ENCODE assay signal across 8 cellular contexts in genomic region chr7:107580716-107581383, GRCh38. TPM values are rescaled to one million over a fixed set of nuclear protein-coding genes. Genes with fewer than 3 reads are reported as not detected.
DNase-seq lines count a peak whose midpoint lies in the region; ATAC-seq and TF ChIP-seq lines count a peak whose summit lies in the region.

No MANE protein-coding gene starts in this region.

- no peak for TF ChIP-seq CTCF in kidney epithelial cell (IDR thresholded peaks at IDR 0.05; ENCODE audit: insufficient read depth, low read length, poor library complexity, severe bottlenecking)

- no peaks in the 10 kb centered on the region for H3K27me3 ChIP-seq in kidney epithelial cell (ENCODE audit: control insufficient read depth, insufficient read depth, low read length)

- H3K4me1 Mint-ChIP-seq in activated CD4-positive, alpha-beta T cell treated with anti-CD3 and anti-CD28 coated beads for 36 hours, result peaks cover 18% of the 10 kb centered on the region
- H3K4me1 Mint-ChIP-seq in activated naive CD8-positive, alpha-beta T cell treated with anti-CD3 and anti-CD28 coated beads, Interleukin-2, amount 10 ng/mL, durations not matched to agents 7 days and 5 days, result peaks cover 18% of the 10 kb centered on the region

- POLR2A ChIA-PET in activated CD4-positive, alpha-beta T cell treated with anti-CD3 and anti-CD28 coated beads for 36 hours (lab: Charles Lee), result no interaction called here
- POLR2A ChIA-PET in activated naive CD8-positive, alpha-beta T cell treated with anti-CD3 and anti-CD28 coated beads, Interleukin-2, amount 10 ng/mL, durations not matched to agents 7 days and 5 days (lab: Charles Lee), result interaction anchor here (0.7 to 1.5 kb wide), 5 partner anchors 16 to 162 kb away, joined by 3 to 8 read pairs (median 4); partner anchors contain the start of gene SLC26A4

- no peak for DNase-seq in activated CD4-positive, alpha-beta T cell treated with anti-CD3 and anti-CD28 coated beads for 36 hours
- no peak for DNase-seq in activated CD4-positive, alpha-beta T cell treated with anti-CD3 and anti-CD28 coated beads for 4 hours
- DNase-seq in activated naive CD8-positive, alpha-beta T cell treated with anti-CD3 and anti-CD28 coated beads, Interleukin-2, amount 10 ng/mL, durations not matched to agents 7 days and 5 days, result no peak
- no peak for DNase-seq in kidney epithelial cell (ENCODE audit: low read depth)
- no peak for DNase-seq in stimulated activated CD4-positive, alpha-beta T cell treated with anti-CD3 and anti-CD28 coated beads, Interleukin-1b, Interleukin-23, amount 100 ng/mL, for 48 hours
- DNase-seq in globus pallidus (ENCODE audit: low spot score), result no peak

- peak overlapping the region; percentile 70 for H3K27ac Mint-ChIP-seq in activated CD4-positive, alpha-beta T cell treated with anti-CD3 and anti-CD28 coated beads for 36 hours
- peak overlapping the region; percentile 61 for H3K27ac Mint-ChIP-seq in activated naive CD8-positive, alpha-beta T cell treated with anti-CD3 and anti-CD28 coated beads, Interleukin-2, amount 10 ng/mL, durations not matched to agents 7 days and 5 days

- no peak for ATAC-seq in activated CD4-positive, alpha-beta T cell treated with anti-CD3 and anti-CD28 coated beads for 36 hours
- ATAC-seq in activated naive CD8-positive, alpha-beta T cell treated with anti-CD3 and anti-CD28 coated beads, Interleukin-2, amount 10 ng/mL, durations not matched to agents 7 days and 5 days (ENCODE audit: low read depth), result no peak
- no peak for ATAC-seq in GM21723 (IDR thresholded peaks at IDR 0.05; ENCODE audit: unreplicated experiment)

- intact Hi-C loops in activated CD4-positive, alpha-beta T cell treated with anti-CD3 and anti-CD28 coated beads for 36 hours (cut with DNase I, micrococcal nuclease), result loop anchor here (1.0 to 5.0 kb wide), 9 partner anchors 18 to 413 kb away; partner anchors contain the start of genes COG5 (in 2 of the 2), DUS4L (in 2 of the 2), CBLL1 (in 1 of the 2) and DLD (in 1 of the 2)

- peak overlapping the region; percentile 72 for H3K27ac ChIP-seq in temporal lobe (ENCODE audit: low read depth, low read length)

- H3K36me3 Mint-ChIP-seq in activated CD4-positive, alpha-beta T cell treated with anti-CD3 and anti-CD28 coated beads for 36 hours (ENCODE audit: low read depth), result peaks cover 18% of the 10 kb centered on the region
- H3K36me3 Mint-ChIP-seq in activated naive CD8-positive, alpha-beta T cell treated with anti-CD3 and anti-CD28 coated beads, Interleukin-2, amount 10 ng/mL, durations not matched to agents 7 days and 5 days, result peaks cover 17% of the 10 kb centered on the region

- peak overlapping the region; percentile 80 for H3K4me3 ChIP-seq in kidney epithelial cell (ENCODE audit: low read depth, low read length)

- CTCF ChIA-PET in activated CD4-positive, alpha-beta T cell treated with anti-CD3 and anti-CD28 coated beads for 36 hours (lab: Charles Lee), result interaction anchor here (1.0 to 2.1 kb wide), 3 partner anchors 17 to 162 kb away, joined by 3 to 6 read pairs (median 3); partner anchors contain the start of genes COG5 and DUS4L

- no peaks in the 10 kb centered on the region for H3K27me3 Mint-ChIP-seq in activated CD4-positive, alpha-beta T cell treated with anti-CD3 and anti-CD28 coated beads for 36 hours
- H3K27me3 Mint-ChIP-seq in activated naive CD8-positive, alpha-beta T cell treated with anti-CD3 and anti-CD28 coated beads, Interleukin-2, amount 10 ng/mL, durations not matched to agents 7 days and 5 days, result no peaks in the 10 kb centered on the region

- H3K9me3 Mint-ChIP-seq in activated CD4-positive, alpha-beta T cell treated with anti-CD3 and anti-CD28 coated beads for 36 hours (ENCODE audit: low read depth), result no peaks in the 10 kb centered on the region
- H3K9me3 Mint-ChIP-seq in activated naive CD8-positive, alpha-beta T cell treated with anti-CD3 and anti-CD28 coated beads, Interleukin-2, amount 10 ng/mL, durations not matched to agents 7 days and 5 days, result no peaks in the 10 kb centered on the region

- H3K4me3 Mint-ChIP-seq in activated CD4-positive, alpha-beta T cell treated with anti-CD3 and anti-CD28 coated beads for 36 hours, result peak overlapping the region; percentile 84
- peak overlapping the region; percentile 78 for H3K4me3 Mint-ChIP-seq in activated naive CD8-positive, alpha-beta T cell treated with anti-CD3 and anti-CD28 coated beads, Interleukin-2, amount 10 ng/mL, durations not matched to agents 7 days and 5 days

- H3K36me3 ChIP-seq in kidney epithelial cell (ENCODE audit: control insufficient read depth, insufficient read depth, low read length), result no peaks in the 10 kb centered on the region

RNA-seq across cellular contexts. Expression of gene BCAP29, which starts 0.8 kb away (rescaled TPM):
- 10 to 100 TPM; 31.4 to 38.8 TPM for total RNA-seq in activated CD4-positive, alpha-beta T cell treated with anti-CD3 and anti-CD28 coated beads for 36 hours
- 10 to 100 TPM; 25.2 to 32.6 TPM for total RNA-seq in activated naive CD8-positive, alpha-beta T cell treated with anti-CD3 and anti-CD28 coated beads, Interleukin-2, amount 10 ng/mL, durations not matched to agents 7 days and 5 days
- 62.2 and 64.3 TPM in 2 replicates for total RNA-seq in kidney epithelial cell
- total RNA-seq in temporal lobe, result 35.7 TPM

RNA-seq across cellular contexts. Expression of gene DUS4L, which starts 17.1 kb away (rescaled TPM):
- 10 to 100 TPM; 12.8 to 13.3 TPM for total RNA-seq in activated CD4-positive, alpha-beta T cell treated with anti-CD3 and anti-CD28 coated beads for 36 hours
- total RNA-seq in activated naive CD8-positive, alpha-beta T cell treated with anti-CD3 and anti-CD28 coated beads, Interleukin-2, amount 10 ng/mL, durations not matched to agents 7 days and 5 days, result 10 to 100 TPM; 10.1 to 11.8 TPM
- total RNA-seq in kidney epithelial cell (16.4 and 19.6 TPM in 2 replicates), temporal lobe (9.8 TPM)

RNA-seq across cellular contexts. Expression of gene COG5, which starts 17.1 kb away (rescaled TPM):
- total RNA-seq in activated CD4-positive, alpha-beta T cell treated with anti-CD3 and anti-CD28 coated beads for 36 hours, result 10 to 100 TPM; 34.1 to 35.5 TPM
- total RNA-seq in activated naive CD8-positive, alpha-beta T cell treated with anti-CD3 and anti-CD28 coated beads, Interleukin-2, amount 10 ng/mL, durations not matched to agents 7 days and 5 days, result 10 to 100 TPM; 51.0 to 56.2 TPM
- 34.0 and 37.1 TPM in 2 replicates for total RNA-seq in kidney epithelial cell
- total RNA-seq in temporal lobe, result 26.3 TPM
